22 cellular contexts compared by ENCODE assay signal in the genomic region with DNA sequence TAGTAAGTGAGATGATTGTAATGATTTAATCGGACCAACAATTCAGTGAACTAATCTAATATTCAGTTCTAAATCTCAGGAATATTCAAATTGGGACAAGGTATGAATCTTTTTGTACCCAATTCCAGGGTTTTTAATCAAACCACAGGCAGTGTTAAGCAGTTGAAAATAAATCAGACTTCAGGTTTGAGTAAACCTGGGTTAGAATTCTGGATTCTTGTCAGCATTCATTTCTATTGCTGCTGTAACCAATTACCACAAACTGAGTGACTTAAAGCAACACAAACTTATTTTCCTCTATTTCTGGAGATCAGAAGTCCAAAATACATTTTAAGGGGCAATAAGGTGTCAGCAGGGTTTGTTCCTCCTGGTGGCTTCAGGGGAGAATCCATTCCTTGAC.
DNase-seq lines count a peak whose midpoint lies in the region; ATAC-seq and TF ChIP-seq lines count a peak whose summit lies in the region.
"Had no signal": no experiment of that assay in that cellular context is flagged by ENCODE, and none has a peak within 500 bp of the region (broad histone marks: within the 10 kb centered on the region; RNA-seq: fewer than 3 reads in every experiment).

No MANE protein-coding gene starts in this region.

- peaks cover 0 to 2% of the 10 kb centered on the region in 2 donors for H3K9me3 Mint-ChIP-seq in activated T-cell treated with anti-CD3 and anti-CD28 coated beads, Interleukin-2, amount 50 U/mL, for 72 hours
- H3K9me3 Mint-ChIP-seq in stimulated activated effector memory CD8-positive, alpha-beta T cell treated with anti-CD3 and anti-CD28 coated beads, Interleukin-12 subunit alpha, Interleukin-12 subunit beta, amount 100 ng/mL, for 72 hours, result no peaks in the 10 kb centered on the region
- H3K9me3 Mint-ChIP-seq: CD14-positive monocyte; CD4-positive, CD25-positive, alpha-beta regulatory T cell; CD8-positive, alpha-beta memory T cell had no signal

- no peaks in the 10 kb centered on the region for H3F3A ChIP-seq in PC-3 (ENCODE audit: low read length, unreplicated experiment)

- DNase-seq in activated T-cell treated with anti-CD3 and anti-CD28 coated beads, Interleukin-2, amount 50 U/mL, for 72 hours, result no peak
- no peak for DNase-seq in activated T-cell treated with anti-CD3 and anti-CD28 coated beads, Interleukin-2, amount 50 U/mL, for 48 hours
- DNase-seq in PC-3 (no peak), Kasumi-1 (lab: John Stamatoyannopoulos, UW) (no peak)
- DNase-seq in stimulated activated effector memory CD8-positive, alpha-beta T cell treated with anti-CD3 and anti-CD28 coated beads, Interleukin-12 subunit alpha, Interleukin-12 subunit beta, amount 100 ng/mL, for 72 hours (ENCODE audit: low spot score in 2 of 2), result no peak
- DNase-seq: 8988T; ACHN; BE2C; C1 segment of cervical spinal cord; Caco-2; Calu3; CD4-positive, alpha-beta memory T cell; CD4-positive, CD25-positive, alpha-beta regulatory T cell; CD8-positive, alpha-beta memory T cell; DMS79; DND-41; EL; GDM1 had no signal

- H3K4me2 ChIP-seq in PC-3 (ENCODE audit: low read length), result no peak overlapping the region
- H3K4me2 ChIP-seq: BLaER1 had no signal

- H3K4me1 Mint-ChIP-seq in activated T-cell treated with anti-CD3 and anti-CD28 coated beads, Interleukin-2, amount 50 U/mL, for 72 hours (ENCODE audit: low read depth), result peaks cover 55% of the 10 kb centered on the region
- peaks cover 13% of the 10 kb centered on the region for H3K4me1 Mint-ChIP-seq in stimulated activated effector memory CD8-positive, alpha-beta T cell treated with anti-CD3 and anti-CD28 coated beads, Interleukin-12 subunit alpha, Interleukin-12 subunit beta, amount 100 ng/mL, for 72 hours

- peaks cover 32% of the 10 kb centered on the region for H3K4me1 ChIP-seq in PC-3 (ENCODE audit: insufficient read depth, low read length)
- H3K4me1 ChIP-seq: Caco-2 had no signal

- CTCF ChIA-PET in PC-3 (lab: Charles Lee), result interaction anchor here (0.7 to 2.5 kb wide), 4 partner anchors 380 to 422 kb away, joined by 3 to 17 read pairs (median 5); no protein-coding TSS in a partner anchor

- intact Hi-C loops in PC-3 (cut with micrococcal nuclease), result no loop called here

- H3K36me3 ChIP-seq in PC-3 (ENCODE audit: low read depth, low read length), result no peaks in the 10 kb centered on the region
- H3K36me3 ChIP-seq: BE2C, BLaER1 had no signal

- peak overlapping the region; percentile 73 for H3K9ac ChIP-seq in PC-3 (ENCODE audit: low read length)
- H3K9ac ChIP-seq: BLaER1 had no signal

- no peak overlapping the region for H3K27ac Mint-ChIP-seq in activated T-cell treated with anti-CD3 and anti-CD28 coated beads, Interleukin-2, amount 50 U/mL, for 72 hours
- no peak overlapping the region for H3K27ac Mint-ChIP-seq in stimulated activated effector memory CD8-positive, alpha-beta T cell treated with anti-CD3 and anti-CD28 coated beads, Interleukin-12 subunit alpha, Interleukin-12 subunit beta, amount 100 ng/mL, for 72 hours
- H3K27ac Mint-ChIP-seq: CD14-positive monocyte; CD4-positive, alpha-beta memory T cell; CD4-positive, CD25-positive, alpha-beta regulatory T cell; CD8-positive, alpha-beta memory T cell had no signal

- H4K20me1 ChIP-seq in PC-3 (ENCODE audit: low read length), result no peaks in the 10 kb centered on the region
- H4K20me1 ChIP-seq: BLaER1 had no signal

- no peaks in the 10 kb centered on the region for H3K79me2 ChIP-seq in PC-3 (ENCODE audit: low read length)

- no TSS peak for BruUV-seq in PC-3 (replicated peaks; lab: Mats Ljungman, UMichigan)

- H3K27ac ChIP-seq in PC-3 (ENCODE audit: low read length), result peak overlapping the region; percentile 83
- H3K27ac ChIP-seq: BLaER1 had no signal

- POLR2A ChIA-PET in PC-3 (lab: Charles Lee; ENCODE audit: unreplicated experiment), result interaction anchor here (0.6 kb wide), 2 partner anchors 379 to 424 kb away, joined by 3 to 4 read pairs; no protein-coding TSS in a partner anchor

- no peaks in the 10 kb centered on the region for H3K9me2 ChIP-seq in PC-3 (replicated peaks; ENCODE audit: low read length)

- no peaks in the 10 kb centered on the region for H3K27me3 ChIP-seq in PC-3 (ENCODE audit: low read length)
- H3K27me3 ChIP-seq: BE2C, BLaER1 had no signal

- TF ChIP-seq CTCF in PC-3 (conservative IDR thresholded peaks at IDR 0.05; ENCODE audit: low read depth, low read length), result no peak

- ATAC-seq in activated T-cell treated with anti-CD3 and anti-CD28 coated beads, Interleukin-2, amount 50 U/mL, for 72 hours (replicated peaks in 1 of 2), result peak; percentile 6 to 41
- ATAC-seq in PC-3, result no peak
- peak; percentile 60 for ATAC-seq in stimulated activated effector memory CD8-positive, alpha-beta T cell treated with anti-CD3 and anti-CD28 coated beads, Interleukin-12 subunit alpha, Interleukin-12 subunit beta, amount 100 ng/mL, for 72 hours
- ATAC-seq in GM18498 (IDR thresholded peaks at IDR 0.05; ENCODE audit: unreplicated experiment), result no peak
- ATAC-seq: GM12878 had no signal

- no peak overlapping the region for H3K4me3 Mint-ChIP-seq in activated T-cell treated with anti-CD3 and anti-CD28 coated beads, Interleukin-2, amount 50 U/mL, for 72 hours
- H3K4me3 Mint-ChIP-seq in stimulated activated effector memory CD8-positive, alpha-beta T cell treated with anti-CD3 and anti-CD28 coated beads, Interleukin-12 subunit alpha, Interleukin-12 subunit beta, amount 100 ng/mL, for 72 hours, result no peak overlapping the region
- H3K4me3 Mint-ChIP-seq: CD14-positive monocyte; CD4-positive, alpha-beta memory T cell; CD4-positive, CD25-positive, alpha-beta regulatory T cell; CD8-positive, alpha-beta memory T cell had no signal

- peaks cover 28% of the 10 kb centered on the region for H3K27me3 Mint-ChIP-seq in activated T-cell treated with anti-CD3 and anti-CD28 coated beads, Interleukin-2, amount 50 U/mL, for 72 hours (ENCODE audit: low read depth)

- no peaks in the 10 kb centered on the region for H3K9me3 ChIP-seq in PC-3 (ENCODE audit: low read length)
- H3K9me3 ChIP-seq: BE2C, BLaER1, Caco-2 had no signal

- no peak overlapping the region for H3K4me3 ChIP-seq in PC-3 (ENCODE audit: low read length)
- H3K4me3 ChIP-seq: BLaER1, GM12878 had no signal

- peaks cover 0 to 4% of the 10 kb centered on the region in 2 donors for H3K36me3 Mint-ChIP-seq in activated T-cell treated with anti-CD3 and anti-CD28 coated beads, Interleukin-2, amount 50 U/mL, for 72 hours (ENCODE audit: insufficient read depth in 2 of 2)
- no peaks in the 10 kb centered on the region for H3K36me3 Mint-ChIP-seq in stimulated activated effector memory CD8-positive, alpha-beta T cell treated with anti-CD3 and anti-CD28 coated beads, Interleukin-12 subunit alpha, Interleukin-12 subunit beta, amount 100 ng/mL, for 72 hours
- H3K36me3 Mint-ChIP-seq: CD14-positive monocyte; CD4-positive, alpha-beta memory T cell; CD4-positive, CD25-positive, alpha-beta regulatory T cell; CD8-positive, alpha-beta memory T cell had no signal

- no peak overlapping the region for H2AFZ ChIP-seq in PC-3 (ENCODE audit: low read length)

Comparison
In these comparisons a context has a peak if more than half of its experiments do, and no peak if none do; other contexts are left out.
1. ATAC-seq: peak in activated T-cell treated with anti-CD3 and anti-CD28 coated beads, Interleukin-2, amount 50 U/mL, for 72 hours (2 of 2) and stimulated activated effector memory CD8-positive, alpha-beta T cell treated with anti-CD3 and anti-CD28 coated beads, Interleukin-12 subunit alpha, Interleukin-12 subunit beta, amount 100 ng/mL, for 72 hours (single experiment); none in PC-3 (single experiment) and GM18498 (single experiment).